26 cellular contexts compared by ENCODE assay signal in genomic region chr5:10642367-10642766, GRCh38.
"Had no signal": no experiment of that assay in that cellular context is flagged by ENCODE, and none has a peak within 500 bp of the region (broad histone marks: within the 10 kb centered on the region; RNA-seq: fewer than 3 reads in every experiment).

No MANE protein-coding gene starts in this region.

- H3K4me3 Mint-ChIP-seq: activated naive CD4-positive, alpha-beta T cell treated with anti-CD3 and anti-CD28 coated beads, Interleukin-2, amount 10 ng/mL, durations not matched to agents 7 days and 5 days; endodermal cell; immature natural killer cell; nephron; WTC11 had no signal

- H3K36me3 ChIP-seq: right lobe of liver, tibial artery, upper lobe of right lung had no signal

- H3K27ac ChIP-seq: right lobe of liver, skin epidermis, stomach, tibial artery, upper lobe of right lung had no signal

- H3K4me1 ChIP-seq: right lobe of liver, stomach, tibial artery, upper lobe of right lung had no signal

- H3K27ac Mint-ChIP-seq: activated naive CD4-positive, alpha-beta T cell treated with anti-CD3 and anti-CD28 coated beads, Interleukin-2, amount 10 ng/mL, durations not matched to agents 7 days and 5 days; endodermal cell; nephron; progenitor cell of endocrine pancreas; WTC11 had no signal

- H3K27me3 ChIP-seq: right lobe of liver, tibial artery, upper lobe of right lung had no signal

- ATAC-seq: esophagus mucosa, left colon, right lobe of liver, upper lobe of right lung, WTC11 had no signal

- H3K4me1 Mint-ChIP-seq: nephron had no signal

- DNase-seq: activated CD4-positive, alpha-beta T cell treated with anti-CD3 and anti-CD28 coated beads for 4 hours; activated CD4-positive, alpha-beta T cell treated with anti-CD3 and anti-CD28 coated beads, Interleukin-2, amount 50 U/mL, for 4 hours; activated gamma-delta T cell; activated naive CD4-positive, alpha-beta T cell treated with anti-CD3 and anti-CD28 coated beads, Interleukin-2, amount 10 ng/mL, durations not matched to agents 7 days and 5 days; amygdala; caudate nucleus; endodermal cell; foreskin fibroblast; head of caudate nucleus; hippocampal formation; immature natural killer cell; kidney; left colon; mammary epithelial cell; right lobe of liver; stimulated activated CD4-positive, alpha-beta T cell treated with anti-CD3 and anti-CD28 coated beads, Interleukin-12 subunit alpha, Interleukin-12 subunit beta, amount 100 ng/mL, for 4 hours; stimulated activated CD4-positive, alpha-beta T cell treated with anti-CD3 and anti-CD28 coated beads, Interleukin-4, amount 100 ng/mL, for 1 hour; stomach; T-helper 2 cell; tibial artery; upper lobe of right lung had no signal

- H3K9me3 Mint-ChIP-seq: WTC11 had no signal

- H3K4me3 ChIP-seq: right lobe of liver, skin epidermis, stomach, tibial artery, upper lobe of right lung had no signal

- H3K9me3 ChIP-seq: right lobe of liver, tibial artery, upper lobe of right lung had no signal
